8 cellular contexts compared by ENCODE assay signal in genomic region chr9:4740373-4740622, GRCh38. TPM values are rescaled to one million over a fixed set of nuclear protein-coding genes. Genes with fewer than 3 reads are reported as not detected.
A peak's percentile ranks its signal among the peaks of the same experiment; 100 is the strongest.
DNase-seq lines count a peak whose midpoint lies in the region; ATAC-seq and TF ChIP-seq lines count a peak whose summit lies in the region.

No MANE protein-coding gene starts in this region.

- peak overlapping the region; percentile 81 for H3K9ac ChIP-seq in HUES6 (ENCODE audit: low read length)

- TF ChIP-seq CTCF in BE2C (IDR thresholded peaks at IDR 0.05; ENCODE audit: low read depth, low read length): no peak
- TF ChIP-seq CTCF in breast epithelium (IDR thresholded peaks at IDR 0.05): no peak

- H3K9me3 ChIP-seq in BE2C (no peaks in the 10 kb centered on the region), HUES6 (ENCODE audit: control insufficient read depth, insufficient read depth, low read depth, low read length) (no peaks in the 10 kb centered on the region; the same call in 1 of the 2 replicates), breast epithelium (no peaks in the 10 kb centered on the region), mesodermal cell (ENCODE audit: control insufficient read depth, low read length) (no peaks in the 10 kb centered on the region)

- H3K27ac ChIP-seq in HUES6 (ENCODE audit: low read depth, low read length) (peak overlapping the region; percentile 78), breast epithelium (peak overlapping the region; percentile 94 to 98), mesodermal cell (ENCODE audit: low read depth, low read length, severe bottlenecking) (no peak overlapping the region)

- WGBS in mesodermal cell (ENCODE audit: insufficient coverage in 2 of 2), 2 experiments: 0 to 2% methylated on average over 4 of the region's 5 CpGs

- DNase-seq in BE2C (no peak), breast epithelium (ENCODE audit: low spot score in 2 of 2) (no peak), mucosa of gallbladder (ENCODE audit: low spot score) (no peak), SHP77 (lab: John Stamatoyannopoulos, UW) (no peak)

- no peaks in the 10 kb centered on the region for H3K27me3 ChIP-seq in BE2C
- H3K27me3 ChIP-seq in HUES6 (ENCODE audit: control insufficient read depth, insufficient read depth, low read length): no peaks in the 10 kb centered on the region
- H3K27me3 ChIP-seq in breast epithelium: no peaks in the 10 kb centered on the region

- peak overlapping the region; percentile 88 for H3K4me3 ChIP-seq in BE2C (ENCODE audit: low read depth, low read length)
- peak overlapping the region; percentile 98 for H3K4me3 ChIP-seq in HUES6 (ENCODE audit: low read depth, low read length)
- H3K4me3 ChIP-seq in breast epithelium: peak overlapping the region; percentile 73 to 87 (median 76)
- H3K4me3 ChIP-seq in mesodermal cell (ENCODE audit: extremely low read depth, insufficient read depth, low read length, poor library complexity, severe bottlenecking): peak overlapping the region; percentile 85

- intact Hi-C loops in breast epithelium (cut with DNase I; ENCODE audit: low total_unique reads): no loop called here

- TF ChIP-seq POLR2A in breast epithelium (IDR thresholded peaks at IDR 0.05): no peak

- ATAC-seq in HG03025 (IDR thresholded peaks at IDR 0.05; ENCODE audit: low FRiP score, unreplicated experiment) (no peak), GM19397 (IDR thresholded peaks at IDR 0.05; ENCODE audit: unreplicated experiment) (no peak)

- H3K4me1 ChIP-seq in BE2C: peaks cover 7% of the 10 kb centered on the region
- peaks cover 25% of the 10 kb centered on the region for H3K4me1 ChIP-seq in HUES6 (ENCODE audit: control insufficient read depth, insufficient read depth, low read length)
- peaks cover 0 to 5% of the 10 kb centered on the region in 2 donors for H3K4me1 ChIP-seq in breast epithelium
- peaks cover 14% of the 10 kb centered on the region for H3K4me1 ChIP-seq in mesodermal cell (ENCODE audit: control insufficient read depth, insufficient read depth, low read length, poor library complexity, severe bottlenecking)

- H3K36me3 ChIP-seq in BE2C (no peaks in the 10 kb centered on the region), HUES6 (ENCODE audit: control insufficient read depth, insufficient read depth, low read length) (no peaks in the 10 kb centered on the region), breast epithelium (no peaks in the 10 kb centered on the region), mesodermal cell (ENCODE audit: control insufficient read depth, insufficient read depth, low read length) (peaks cover 3% of the 10 kb centered on the region)

RNA-seq across cellular contexts. Expression of gene AK3, which starts 0.7 kb away (rescaled TPM):
- 33.1 TPM for polyA plus RNA-seq in BE2C (2012; ENCODE audit: insufficient read depth, insufficient read length, low read depth)
- total RNA-seq in breast epithelium (100 to 1,000 TPM in 1 of 3 donors, 10 to 100 TPM in 2; 80.3 to 123 (median 84.6) TPM), mucosa of gallbladder (40.9 TPM)
- 59.2 TPM for polyA plus RNA-seq in mesodermal cell (2013, experiment 1 of 2)
- polyA plus RNA-seq in mesodermal cell (2013, experiment 2 of 2): 57.3 TPM

RNA-seq across cellular contexts. Expression of gene RCL1, which starts 52.4 kb away (rescaled TPM):
- polyA plus RNA-seq in BE2C (2012; ENCODE audit: insufficient read depth, insufficient read length, low read depth): 18.8 TPM
- total RNA-seq in breast epithelium: 100 to 1,000 TPM in 1 of 3 donors, 10 to 100 TPM in 2; 41.3 to 111 (median 46.7) TPM
- 12.3 TPM for polyA plus RNA-seq in mesodermal cell (2013, experiment 1 of 2)
- 11.5 TPM for polyA plus RNA-seq in mesodermal cell (2013, experiment 2 of 2)
- total RNA-seq in mucosa of gallbladder: 9.5 TPM
